8 cellular contexts compared by ENCODE assay signal in genomic region chr17:58112970-58113631, GRCh38. TPM values are rescaled to one million over a fixed set of nuclear protein-coding genes. Genes with fewer than 3 reads are reported as not detected.
DNase-seq lines count a peak whose midpoint lies in the region; ATAC-seq, FAIRE-seq and TF ChIP-seq lines count a peak whose summit lies in the region.

No MANE protein-coding gene starts in this region.

- H3K9me3 Mint-ChIP-seq in CD8-positive, alpha-beta T cell: no peaks in the 10 kb centered on the region
- H3K9me3 Mint-ChIP-seq in endothelial cell (ENCODE audit: unreplicated experiment): no peaks in the 10 kb centered on the region

- H3K27me3 Mint-ChIP-seq in CD8-positive, alpha-beta T cell (ENCODE audit: low read depth): peaks cover 24% of the 10 kb centered on the region
- peaks cover 4% of the 10 kb centered on the region for H3K27me3 Mint-ChIP-seq in endothelial cell (ENCODE audit: unreplicated experiment)

- intact Hi-C loops in CD8-positive, alpha-beta T cell (cut with DNase I, micrococcal nuclease): loop anchor here (1.0 to 5.0 kb wide), 7 partner anchors 29 to 982 kb away; no protein-coding TSS in a partner anchor

- peak; percentile 96 for TF ChIP-seq CTCF in CD8-positive, alpha-beta T cell (IDR thresholded peaks at IDR 0.05)
- TF ChIP-seq CTCF in endothelial cell (IDR thresholded peaks at IDR 0.05; ENCODE audit: unreplicated experiment): peak; percentile 87

- no peaks in the 10 kb centered on the region for H3K9me3 ChIP-seq in CD8-positive, alpha-beta T cell (ENCODE audit: low read length)

- H3K27me3 ChIP-seq in CD8-positive, alpha-beta T cell (ENCODE audit: insufficient read depth, low read length): no peaks in the 10 kb centered on the region

- H3K27ac ChIP-seq in CD8-positive, alpha-beta T cell (ENCODE audit: low read depth, low read length): no peak overlapping the region

- POLR2A ChIA-PET in CD8-positive, alpha-beta T cell (lab: Charles Lee): interaction anchor here (0.6 kb wide), 1 partner anchor 205 kb away, joined by 3 read pairs; no protein-coding TSS in a partner anchor

- DNase-seq in CD8-positive, alpha-beta T cell: peak; percentile 76 to 89 (median 83)
- DNase-seq in HTR-8/SVneo (ENCODE audit: insufficient read length, low spot score) (peak; percentile 80), NOMO-1 (lab: John Stamatoyannopoulos, UW; ENCODE audit: unreplicated experiment in 2 of 2) (peak; percentile 36 to 54), endothelial cell (ENCODE audit: low spot score) (peak; percentile 87), mucosa of gallbladder (ENCODE audit: low spot score) (peak; percentile 80)
- DNase-seq in activated CD8-positive, alpha-beta memory T cell treated with anti-CD3 and anti-CD28 coated beads for 4 hours (ENCODE audit: low read depth in 2 of 2): peak; percentile 68 to 70
- peak; percentile 95 for DNase-seq in stimulated activated CD8-positive, alpha-beta memory T cell treated with anti-CD3 and anti-CD28 coated beads, Interleukin-4, amount 100 ng/mL, for 48 hours

- H3K27ac Mint-ChIP-seq in CD8-positive, alpha-beta T cell: no peak overlapping the region
- no peak overlapping the region for H3K27ac Mint-ChIP-seq in endothelial cell (ENCODE audit: unreplicated experiment)

- CTCF ChIA-PET in CD8-positive, alpha-beta T cell (lab: Charles Lee): interaction anchor here (0.6 to 4.2 kb wide), 44 partner anchors 9 to 307 kb away, joined by 3 to 64 read pairs (median 4); no protein-coding TSS in a partner anchor

- H3K36me3 ChIP-seq in CD8-positive, alpha-beta T cell (ENCODE audit: insufficient read depth, low read length): no peaks in the 10 kb centered on the region

- no peak overlapping the region for H3K4me3 Mint-ChIP-seq in CD8-positive, alpha-beta T cell
- no peak overlapping the region for H3K4me3 Mint-ChIP-seq in endothelial cell (ENCODE audit: unreplicated experiment)

- peaks cover 5% of the 10 kb centered on the region for H3K4me1 Mint-ChIP-seq in CD8-positive, alpha-beta T cell (ENCODE audit: low read depth)
- no peaks in the 10 kb centered on the region for H3K4me1 Mint-ChIP-seq in endothelial cell (ENCODE audit: unreplicated experiment)

- no peak overlapping the region for H3K4me3 ChIP-seq in CD8-positive, alpha-beta T cell (ENCODE audit: low read depth, low read length)

- FAIRE-seq in HTR-8/SVneo (lab: Jason Lieb, UNC): peak; percentile 99

- H3K4me1 ChIP-seq in CD8-positive, alpha-beta T cell (ENCODE audit: insufficient read depth, low read length): no peaks in the 10 kb centered on the region

- no peaks in the 10 kb centered on the region for H3K36me3 Mint-ChIP-seq in CD8-positive, alpha-beta T cell
- H3K36me3 Mint-ChIP-seq in endothelial cell (ENCODE audit: low read depth, unreplicated experiment): no peaks in the 10 kb centered on the region

- peak; percentile 99 for ATAC-seq in CD8-positive, alpha-beta T cell
- no peak for ATAC-seq in GM19351 (IDR thresholded peaks at IDR 0.05; ENCODE audit: unreplicated experiment)

RNA-seq across cellular contexts. Expression of gene DYNLL2, which starts 29.9 kb away (rescaled TPM):
- total RNA-seq in CD8-positive, alpha-beta T cell: 10 to 100 TPM; 30.5 to 30.6 TPM
- total RNA-seq in endothelial cell (ENCODE audit: unreplicated experiment) (14.6 TPM), mucosa of gallbladder (55.7 TPM)

RNA-seq across cellular contexts. Expression of gene OR4D1, which starts 35.1 kb away (rescaled TPM):
- total RNA-seq in CD8-positive, alpha-beta T cell: under 1 TPM; 0.49 to 0.61 TPM
- total RNA-seq in endothelial cell (ENCODE audit: unreplicated experiment): not detected
- not detected for total RNA-seq in mucosa of gallbladder

RNA-seq across cellular contexts. Expression of gene OR4D2, which starts 53.7 kb away (rescaled TPM):
- not detected for total RNA-seq in CD8-positive, alpha-beta T cell
- not detected for total RNA-seq in endothelial cell (ENCODE audit: unreplicated experiment)
- not detected for total RNA-seq in mucosa of gallbladder

Comparison
In these comparisons a context has a peak if more than half of its experiments do, and no peak if none do; other contexts are left out.
1. DNase-seq: peak in every context shown above with its lines; median percentile 95 in stimulated activated CD8-positive, alpha-beta memory T cell treated with anti-CD3 and anti-CD28 coated beads, Interleukin-4, amount 100 ng/mL, for 48 hours; 87 in endothelial cell; 83 in CD8-positive, alpha-beta T cell; 80 in HTR-8/SVneo; 80 in mucosa of gallbladder; 69 in activated CD8-positive, alpha-beta memory T cell treated with anti-CD3 and anti-CD28 coated beads for 4 hours; 45 in NOMO-1.